14 cellular contexts compared by ENCODE assay signal in the genomic region with DNA sequence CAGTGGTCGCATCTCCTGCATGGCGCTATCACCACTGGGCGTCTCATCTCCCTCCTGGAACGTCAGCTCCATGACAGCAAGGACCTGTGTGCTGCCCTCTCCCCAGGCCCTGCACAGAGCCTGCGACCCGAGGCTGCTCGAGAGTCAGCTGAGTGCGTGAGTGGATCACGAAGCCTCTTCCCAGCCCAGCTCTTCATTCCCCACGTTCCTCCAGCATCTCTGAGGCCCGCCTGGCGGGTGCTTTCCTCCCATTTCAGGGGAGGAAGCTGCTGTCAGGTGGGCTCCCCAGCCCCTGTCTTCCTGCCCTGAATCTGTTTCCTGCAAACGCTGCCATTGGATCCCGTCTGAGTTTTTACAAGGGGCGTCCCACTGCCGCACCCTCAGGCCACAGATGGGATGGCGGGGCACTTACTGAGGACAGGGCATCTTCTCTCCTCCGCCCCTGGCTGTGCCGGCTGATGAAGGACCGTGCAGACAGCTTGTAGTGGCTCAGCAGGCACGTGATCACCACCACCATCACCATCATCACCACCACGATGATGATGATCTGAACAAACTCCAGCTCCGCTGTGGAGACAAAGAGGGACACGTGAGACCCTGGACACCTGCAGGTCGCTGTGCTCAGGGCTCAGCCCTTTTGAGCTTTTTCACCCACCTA. TPM values are rescaled to one million over a fixed set of nuclear protein-coding genes. Genes with fewer than 3 reads are reported as not detected.
DNase-seq lines count a peak whose midpoint lies in the region; ATAC-seq and TF ChIP-seq lines count a peak whose summit lies in the region.
"Had no signal": no experiment of that assay in that cellular context is flagged by ENCODE, and none has a peak within 500 bp of the region (broad histone marks: within the 10 kb centered on the region; RNA-seq: fewer than 3 reads in every experiment).

No MANE protein-coding gene starts in this region.

- TF ChIP-seq POLR2A in IMR-90 (IDR thresholded peaks at IDR 0.05; ENCODE audit: low read depth, low read length) = no peak
- no peak for TF ChIP-seq POLR2A in ovary (IDR thresholded peaks at IDR 0.05)

- H3K27ac ChIP-seq in CD4-positive, alpha-beta T cell (ENCODE audit: low read depth, low read length) = no peak overlapping the region
- no peak overlapping the region for H3K27ac ChIP-seq in IMR-90 (ENCODE audit: insufficient read depth, low read length)
- H3K27ac ChIP-seq in ovary = no peak overlapping the region
- H3K27ac ChIP-seq: cardiac muscle cell, HL-60 had no signal

- no TSS peak for BruUV-seq in IMR-90 (replicated peaks; lab: Mats Ljungman, UMichigan)

- H3K79me1 ChIP-seq in IMR-90 (ENCODE audit: low read depth in 1 of 2, low read length in 2 of 2) = peaks cover 6 to 10% of the 10 kb centered on the region in 2 experiments; a peak in 2 of 4 replicates

- DNase-seq in CD4-positive, alpha-beta T cell = peak in 1 of 10 experiments; percentile 30
- DNase-seq in IMR-90 = no peak
- peak in 36 of 42 donors; percentile 0 to 42 (median 10) for DNase-seq in head of caudate nucleus
- DNase-seq in ovary = peak in 4 of 5 donors; percentile 5 to 30 (median 16)
- no peak for DNase-seq in GM13977 (ENCODE audit: low spot score)
- DNase-seq: NCI-H345; stimulated activated CD4-positive, alpha-beta T cell treated with anti-CD3 and anti-CD28 coated beads, Interleukin-12 subunit alpha, Interleukin-12 subunit beta, amount 100 ng/mL, for 4 hours had no signal

- TF ChIP-seq CTCF in CD4-positive, alpha-beta T cell (IDR thresholded peaks at IDR 0.05) = no peak
- TF ChIP-seq CTCF in IMR-90 (conservative IDR thresholded peaks at IDR 0.05; ENCODE audit: low read depth, low read length) = no peak
- no peak for TF ChIP-seq CTCF in ovary (IDR thresholded peaks at IDR 0.05)
- no peak for TF ChIP-seq CTCF in GM13977 (IDR thresholded peaks at IDR 0.05; ENCODE audit: extremely low read depth, insufficient read depth, missing control alignments)

- no peak overlapping the region for H3K18ac ChIP-seq in IMR-90 (ENCODE audit: low read depth, low read length)

- H2AK5ac ChIP-seq in IMR-90 (ENCODE audit: low read depth, low read length) = no peak overlapping the region

- H3K27ac Mint-ChIP-seq in CD4-positive, alpha-beta T cell = peak overlapping the region; percentile 82
- H3K27ac Mint-ChIP-seq: T-helper 2 cell treated with Interferon-gamma antibody and Interleukin-4, amounts not matched to agents 5 μg/mL and 100 μg/mL, for 36 hours had no signal

- H3K9me3 ChIP-seq in CD4-positive, alpha-beta T cell (ENCODE audit: control insufficient read depth, low read length) = no peaks in the 10 kb centered on the region
- H3K9me3 ChIP-seq in IMR-90 (ENCODE audit: control insufficient read depth, insufficient read depth, low read length) = no peaks in the 10 kb centered on the region
- no peaks in the 10 kb centered on the region for H3K9me3 ChIP-seq in ovary

- no peak overlapping the region for H3K23ac ChIP-seq in IMR-90 (ENCODE audit: low read depth, low read length)

- dilution Hi-C loops in IMR-90 (cut with HindIII; ENCODE audit: low sequenced_read_pairs, unreplicated experiment) = no loop called here

- H3K4me1 ChIP-seq in IMR-90 (ENCODE audit: control insufficient read depth, insufficient read depth, low read length) (no peaks in the 10 kb centered on the region), ovary (ENCODE audit: insufficient read depth) (peaks cover 17% of the 10 kb centered on the region)

- no peak for ATAC-seq in CD4-positive, alpha-beta T cell (ENCODE audit: poor library complexity)
- ATAC-seq in IMR-90 (ENCODE audit: low read depth) (no peak), GM21737 (IDR thresholded peaks at IDR 0.05; ENCODE audit: unreplicated experiment) (no peak), HG02623 (IDR thresholded peaks at IDR 0.05; ENCODE audit: unreplicated experiment) (no peak), HG02938 (IDR thresholded peaks at IDR 0.05; ENCODE audit: unreplicated experiment) (no peak)
- ATAC-seq: esophagus mucosa had no signal

- H4K5ac ChIP-seq in IMR-90 (ENCODE audit: low read depth, low read length) = no peak overlapping the region

- 80% methylated on average over 12 of the region's 25 CpGs; no CpG with 5 or more reads in 1 of the 2 experiments for WGBS in IMR-90 (ENCODE audit: extremely low coverage in 2 of 2, insufficient read length in 1 of 2), 2 experiments
- 87 to 88% (median 88%) methylated on average over 25 of the region's 25 CpGs for WGBS in ovary, 3 donors

- no peak overlapping the region for H3K9ac ChIP-seq in IMR-90 (ENCODE audit: low read depth, low read length)

- POLR2A ChIA-PET in CD4-positive, alpha-beta T cell (lab: Charles Lee) = interaction anchor here (1.5 kb wide), 1 partner anchor 40 kb away, joined by 4 read pairs; a partner anchor contains a TSS
- POLR2A ChIA-PET in IMR-90 (lab: Charles Lee; ENCODE audit: unreplicated experiment) = no interaction called here

- in situ Hi-C loops in IMR-90 (cut with MboI; ENCODE audit: low sequenced_read_pairs) = loop anchor here (10.0 kb wide), 1 partner anchor 426 kb away; no protein-coding TSS in a partner anchor
- in situ Hi-C loops in GM13977 (cut with MboI; ENCODE audit: low pct_unique_long_range_greater_than_20kb, low sequenced_read_pairs, unreplicated experiment) = loop anchor here (10.0 kb wide), 1 partner anchor 426 kb away; no protein-coding TSS in a partner anchor

- no peak overlapping the region for H2BK20ac ChIP-seq in IMR-90 (ENCODE audit: low read depth, low read length)

- H4K91ac ChIP-seq in IMR-90 (ENCODE audit: insufficient read depth, low read depth, low read length) = no peak overlapping the region

- no peak overlapping the region for H3K4me3 Mint-ChIP-seq in CD4-positive, alpha-beta T cell
- H3K4me3 Mint-ChIP-seq: T-helper 2 cell treated with Interferon-gamma antibody and Interleukin-4, amounts not matched to agents 5 μg/mL and 100 μg/mL, for 36 hours had no signal

- H2AFZ ChIP-seq in IMR-90 (replicated peaks; ENCODE audit: low read length, poor library complexity) = no peak overlapping the region

- no peak overlapping the region for H3K14ac ChIP-seq in IMR-90 (replicated peaks; ENCODE audit: low read depth, low read length)

- H3K4me2 ChIP-seq in IMR-90 (ENCODE audit: low read depth, low read length) = no peak overlapping the region

- H3K56ac ChIP-seq in IMR-90 (ENCODE audit: extremely low read depth, insufficient read depth, low read length) = no peak overlapping the region

- H3K27me3 Mint-ChIP-seq in CD4-positive, alpha-beta T cell = no peaks in the 10 kb centered on the region

- peaks cover 35% of the 10 kb centered on the region for H3K4me1 Mint-ChIP-seq in CD4-positive, alpha-beta T cell (ENCODE audit: low read depth)

- H3K9me3 Mint-ChIP-seq in CD4-positive, alpha-beta T cell = no peaks in the 10 kb centered on the region
- H3K9me3 Mint-ChIP-seq: T-helper 2 cell treated with Interferon-gamma antibody and Interleukin-4, amounts not matched to agents 5 μg/mL and 100 μg/mL, for 36 hours had no signal

- H3K36me3 Mint-ChIP-seq in CD4-positive, alpha-beta T cell (ENCODE audit: low read depth) = no peaks in the 10 kb centered on the region

- H3K4me3 ChIP-seq in IMR-90 (ENCODE audit: insufficient read depth, low read depth, low read length) (no peak overlapping the region), ovary (no peak overlapping the region)
- H3K4me3 ChIP-seq: cardiac muscle cell had no signal

- TF ChIP-seq RAD21 in IMR-90 (IDR thresholded peaks at IDR 0.05; ENCODE audit: low read length) = no peak

- H3K9me1 ChIP-seq in IMR-90 (ENCODE audit: insufficient read depth, low read length) = peaks cover 3% of the 10 kb centered on the region; the same call in 1 of the 2 replicates

- no peak overlapping the region for H3K4ac ChIP-seq in IMR-90 (ENCODE audit: low read depth, low read length)

- H2BK120ac ChIP-seq in IMR-90 (ENCODE audit: low read depth, low read length) = no peak overlapping the region

- no peak for TF ChIP-seq EP300 in ovary (IDR thresholded peaks at IDR 0.05)

- H3K36me3 ChIP-seq in IMR-90 (ENCODE audit: control insufficient read depth, insufficient read depth, low read length) = peaks cover 13% of the 10 kb centered on the region
- no peaks in the 10 kb centered on the region for H3K36me3 ChIP-seq in ovary
- H3K36me3 ChIP-seq: cardiac muscle cell had no signal

- no peak overlapping the region for H4K8ac ChIP-seq in IMR-90 (ENCODE audit: low read depth in 2 of 2, low read length in 2 of 2)

- peak overlapping the region; percentile 28 for H2AK9ac ChIP-seq in IMR-90 (replicated peaks; ENCODE audit: low read depth, low read length, poor library complexity)

- H2BK5ac ChIP-seq in IMR-90 (ENCODE audit: low read depth, low read length, poor library complexity, severe bottlenecking) = no peak overlapping the region

- no peaks in the 10 kb centered on the region for H3K27me3 ChIP-seq in CD4-positive, alpha-beta T cell (ENCODE audit: control insufficient read depth, insufficient read depth, low read length)
- H3K27me3 ChIP-seq in IMR-90 (ENCODE audit: control insufficient read depth, insufficient read depth, low read length) = no peaks in the 10 kb centered on the region
- H3K27me3 ChIP-seq in ovary = no peaks in the 10 kb centered on the region
- H3K27me3 ChIP-seq: cardiac muscle cell had no signal

- CTCF ChIA-PET in CD4-positive, alpha-beta T cell (lab: Charles Lee) = no interaction called here
- CTCF ChIA-PET in IMR-90 (lab: Yijun Ruan, JAX) = interaction anchor here (1.1 kb wide), 1 partner anchor 61 kb away, joined by 3 read pairs; no protein-coding TSS in a partner anchor

- intact Hi-C loops in CD4-positive, alpha-beta T cell (cut with DNase I, micrococcal nuclease) = loop anchor here in 1 of 2 experiments (10.0 kb wide), 1 partner anchor 546 kb away; no protein-coding TSS in a partner anchor
- intact Hi-C loops in IMR-90 (cut with micrococcal nuclease) (loop anchor here (10.0 kb wide), 1 partner anchor 186 kb away; no protein-coding TSS in a partner anchor), head of caudate nucleus (cut with DNase I) (loop anchor here (2.0 to 5.0 kb wide), 2 partner anchors 48 to 428 kb away; no protein-coding TSS in a partner anchor), ovary (cut with DNase I) (loop anchor here in 1 of 4 donors (10.0 kb wide), 1 partner anchor 426 kb away; no protein-coding TSS in a partner anchor)

- H4K20me1 ChIP-seq in IMR-90 (ENCODE audit: insufficient read depth, low read length) = peaks cover 33% of the 10 kb centered on the region

- H2BK15ac ChIP-seq in IMR-90 (ENCODE audit: low read depth, low read length) = no peak overlapping the region

RNA-seq across cellular contexts. Expression of a gene that starts 39.0 kb away (rescaled TPM):
- total RNA-seq in CD4-positive, alpha-beta T cell = 10 to 100 TPM; 39.0 to 40.1 TPM
- not detected in 2 replicates for total RNA-seq in IMR-90 (2012; rRNA removed)
- not detected in 2 replicates for polyA plus RNA-seq in IMR-90 (2012; rRNA removed)
- polyA plus RNA-seq in IMR-90 (2012; cell fraction: cytosol; rRNA removed) = not detected in 2 replicates
- polyA plus RNA-seq in IMR-90 (2012; cell fraction: nucleus; rRNA removed; ENCODE audit: low replicate concordance) = not detected in 2 replicates
- total RNA-seq in ovary = under 1 TPM in 3 of 7 donors, not detected in 4; 0.23 to 0.50 (median 0.24) TPM
- under 1 TPM; 0.12 to 0.92 TPM for polyA plus RNA-seq in ovary
- total RNA-seq: cardiac muscle cell had no signal
- polyA plus RNA-seq: cardiac muscle cell had no signal

RNA-seq across cellular contexts. Expression of a gene that starts 50.6 kb away (rescaled TPM):
- 10 to 100 TPM; 15.7 to 18.0 TPM for total RNA-seq in CD4-positive, alpha-beta T cell
- total RNA-seq in IMR-90 (2012; rRNA removed) = 1.4 and 2.0 TPM in 2 replicates
- 6.9 and 11.0 TPM in 2 replicates for polyA plus RNA-seq in IMR-90 (2012; rRNA removed)
- polyA plus RNA-seq in IMR-90 (2012; cell fraction: cytosol; rRNA removed) = 2.9 and 9.8 TPM in 2 replicates
- 3.2 and 9.0 TPM in 2 replicates for polyA plus RNA-seq in IMR-90 (2012; cell fraction: nucleus; rRNA removed; ENCODE audit: low replicate concordance)
- 10 to 100 TPM in 5 of 7 donors, 1 to 10 TPM in 2; 2.7 to 73.4 (median 17.6) TPM for total RNA-seq in ovary
- 10 to 100 TPM; 14.6 to 28.5 TPM for polyA plus RNA-seq in ovary

Comparison
In these comparisons a context has a peak if more than half of its experiments do, and no peak if none do; other contexts are left out.
1. DNase-seq: peak in head of caudate nucleus (36 of 42) and ovary (4 of 5); none in IMR-90 (single experiment) and GM13977 (single experiment).
2. RNA of a gene that starts 39.0 kb away (total RNA-seq): 39.0 to 40.1 TPM in CD4-positive, alpha-beta T cell; 0.23 to 0.50 TPM in ovary and not detected in IMR-90; every median in the first group is over 10 times any median in the second.